ENCODE assay signal across 8 cellular contexts in genomic region chr2:242088044-242088443, GRCh38.
DNase-seq lines count a peak whose midpoint lies in the region; ATAC-seq and TF ChIP-seq lines count a peak whose summit lies in the region.
"Not testable (repeated sequence)": the region's sequence is repeated elsewhere in the genome, so short reads cannot be mapped to it uniquely, and the experiment has no call there.

No MANE protein-coding gene starts in this region.

- peak overlapping the region; percentile 74 to 99 (median 96) for H3K4me3 ChIP-seq in Peyer's patch
- H3K4me3 ChIP-seq in fibroblast of pulmonary artery (replicated peaks; ENCODE audit: low read depth, low read length): peak overlapping the region; percentile 76
- H3K4me3 ChIP-seq in muscle layer of duodenum (ENCODE audit: low read depth in 1 of 2, low read length in 2 of 2): peak overlapping the region; percentile 37 to 58
- peak overlapping the region; percentile 59 to 69 for H3K4me3 ChIP-seq in stomach smooth muscle (ENCODE audit: low read length in 2 of 2)

- H3K27ac ChIP-seq in Peyer's patch: peak overlapping the region; percentile 69 to 78 (median 72)
- H3K27ac ChIP-seq in muscle layer of duodenum (ENCODE audit: low read length); stomach smooth muscle (ENCODE audit: low read length): not testable (repeated sequence)

- not testable (repeated sequence) for TF ChIP-seq POLR2A in Peyer's patch (IDR thresholded peaks at IDR 0.05)

- not testable (repeated sequence) for TF ChIP-seq CTCF in Peyer's patch (IDR thresholded peaks at IDR 0.05); fibroblast of pulmonary artery (IDR thresholded peaks at IDR 0.05; ENCODE audit: low read length, missing control alignments)

- not testable (repeated sequence) for H3K4me1 ChIP-seq in Peyer's patch; muscle layer of duodenum (ENCODE audit: control insufficient read depth in 1 of 2, insufficient read depth in 2 of 2, low read length in 2 of 2); stomach smooth muscle (ENCODE audit: control insufficient read depth, insufficient read depth, low read length)

- not testable (repeated sequence) for H3K36me3 Mint-ChIP-seq in activated naive CD4-positive, alpha-beta T cell treated with anti-CD3 and anti-CD28 coated beads, Interleukin-2, amount 50 U/mL, for 72 hours

- H3K36me3 ChIP-seq in Peyer's patch; muscle layer of duodenum (ENCODE audit: control insufficient read depth in 1 of 2, insufficient read depth in 2 of 2, low read length in 2 of 2); stomach smooth muscle (ENCODE audit: control insufficient read depth in 2 of 2, insufficient read depth in 2 of 2, low read length in 2 of 2): not testable (repeated sequence)

- peak overlapping the region in 1 of 2 donors; percentile 42 for H3K9ac ChIP-seq in stomach smooth muscle (ENCODE audit: low read length in 2 of 2)

- not testable (repeated sequence) for H3K27me3 ChIP-seq in Peyer's patch; muscle layer of duodenum (ENCODE audit: low read depth, low read length); stomach smooth muscle (ENCODE audit: control insufficient read depth in 1 of 2, insufficient read depth in 2 of 2, low read length in 2 of 2)

- not testable (repeated sequence) for H3K9me3 ChIP-seq in Peyer's patch; muscle layer of duodenum (ENCODE audit: control insufficient read depth in 1 of 2, low read length in 2 of 2); stomach smooth muscle (ENCODE audit: control insufficient read depth in 2 of 2, low read length in 2 of 2)

- DNase-seq in EH (ENCODE audit: low read depth): peak; percentile 39
- not testable (repeated sequence) for DNase-seq in Peyer's patch; activated naive CD4-positive, alpha-beta T cell treated with anti-CD3 and anti-CD28 coated beads, Interleukin-2, amount 50 U/mL, for 72 hours (ENCODE audit: low spot score in 2 of 2)
- DNase-seq in fibroblast of pulmonary artery (ENCODE audit: low read depth): peak; percentile 24

- peak; percentile 30 for ATAC-seq in GM21515 (IDR thresholded peaks at IDR 0.05; ENCODE audit: unreplicated experiment)
- peak; percentile 38 for ATAC-seq in HG03175 (IDR thresholded peaks at IDR 0.05; ENCODE audit: unreplicated experiment)
- ATAC-seq in activated naive CD4-positive, alpha-beta T cell treated with anti-CD3 and anti-CD28 coated beads, Interleukin-2, amount 50 U/mL, for 72 hours: peak; percentile 43

- peak overlapping the region in 1 of 2 donors; percentile 93 for H3K27ac Mint-ChIP-seq in activated naive CD4-positive, alpha-beta T cell treated with anti-CD3 and anti-CD28 coated beads, Interleukin-2, amount 50 U/mL, for 72 hours

- H3K9me3 Mint-ChIP-seq in activated naive CD4-positive, alpha-beta T cell treated with anti-CD3 and anti-CD28 coated beads, Interleukin-2, amount 50 U/mL, for 72 hours: not testable (repeated sequence)
